ENCODE assay signal across 1 cellular context in the genomic region with DNA sequence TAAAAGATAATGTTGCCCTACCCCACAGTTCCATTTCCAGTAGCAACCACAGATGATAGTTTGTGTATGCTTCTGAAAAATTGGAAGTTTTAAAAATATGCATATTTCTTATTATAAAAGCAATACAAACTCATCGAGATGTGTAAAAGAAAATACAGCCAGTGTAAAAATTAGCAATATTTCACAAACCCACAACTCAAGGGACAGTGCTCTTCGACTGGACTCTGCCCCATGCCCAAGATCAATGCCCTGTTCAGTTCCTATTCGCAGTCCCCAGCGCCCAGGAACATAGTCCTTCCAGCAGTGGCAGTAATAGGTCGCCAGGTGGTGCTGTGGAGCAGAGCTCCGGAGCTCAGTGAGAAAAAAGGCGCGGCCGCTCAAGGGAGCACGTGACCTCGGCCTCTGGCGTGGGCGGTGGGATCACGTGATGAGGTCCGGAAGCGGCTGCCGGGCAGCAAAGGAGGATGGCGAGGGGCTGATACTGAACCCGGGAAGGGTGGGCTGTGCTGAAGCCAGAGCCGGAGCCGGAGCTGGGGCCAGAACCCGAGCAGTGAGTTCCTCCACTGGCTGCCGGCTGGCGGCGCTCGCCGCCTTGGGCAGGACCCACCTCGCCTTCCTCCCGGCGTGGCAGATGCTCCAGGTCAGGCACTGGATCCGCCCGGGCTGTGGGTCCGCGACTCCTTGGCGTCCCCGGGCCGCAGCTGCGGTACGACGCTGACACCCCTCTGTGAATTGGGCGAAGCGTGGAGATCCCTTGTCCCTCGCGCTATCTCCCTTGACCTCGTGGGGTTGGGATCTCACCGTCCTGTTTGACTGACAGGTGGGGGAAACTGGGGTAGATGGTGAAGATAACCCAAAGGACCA.
TF ChIP-seq lines count a peak whose summit lies in the region.

A gene (plus strand): TSS at position 430 of the 864 bp plus-strand sequence. CDS start 11,190 bp downstream, outside the sequence.

TF ChIP-seq in H1, 55 proteins besides CTCF, POLR2A, EP300 and RAD21 (continued from another document):
- peak; percentile 89 for TF ChIP-seq GTF2F1 (IDR thresholded peaks at IDR 0.05; ENCODE audit: borderline replicate concordance, low read depth, low read length)
- no peak for TF ChIP-seq CBX8 (IDR thresholded peaks at IDR 0.05; ENCODE audit: borderline replicate concordance, low read depth, low read length)
- TF ChIP-seq SP2 (IDR thresholded peaks at IDR 0.05; ENCODE audit: low read length): no peak
